10 cellular contexts compared by ENCODE assay signal in the genomic region with DNA sequence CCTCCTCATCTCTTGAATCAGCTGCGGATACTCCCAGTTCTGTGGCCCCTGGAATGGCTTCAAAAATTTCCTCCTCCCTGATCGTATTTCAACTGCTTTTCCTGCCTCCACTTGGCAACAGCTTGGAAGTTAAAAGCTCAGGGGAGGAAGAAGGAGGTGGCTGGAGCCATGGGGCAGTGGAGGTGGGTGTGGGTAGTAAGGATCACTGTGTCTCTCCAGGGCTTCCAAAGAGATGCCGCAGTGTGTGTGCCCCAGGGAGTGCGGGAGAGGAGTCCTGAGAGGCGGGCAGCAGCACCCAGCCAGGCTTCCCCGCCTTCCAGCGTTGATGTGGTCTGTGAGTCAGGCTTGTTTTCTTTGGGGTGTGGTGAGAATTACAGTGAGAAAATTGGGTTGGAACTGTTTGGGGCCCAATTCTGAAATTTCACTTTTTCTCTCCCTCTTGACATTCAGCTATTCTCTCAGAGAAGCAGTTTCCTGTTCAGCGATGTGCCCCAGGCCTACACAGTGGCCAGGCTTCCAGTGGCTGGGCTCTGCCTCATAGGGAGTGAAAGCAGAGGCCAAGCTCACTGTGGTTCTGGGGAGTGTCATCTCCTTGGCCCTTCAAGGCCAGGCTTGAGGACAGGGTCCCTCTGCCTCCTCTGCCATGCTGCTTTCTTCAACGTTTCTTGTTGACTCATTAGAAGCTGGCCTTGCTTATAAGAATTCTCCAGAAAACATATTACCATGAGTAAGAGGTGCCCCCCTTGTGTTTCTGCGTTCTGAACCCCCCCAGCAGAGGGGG.
DNase-seq lines count a peak whose midpoint lies in the region; ATAC-seq and TF ChIP-seq lines count a peak whose summit lies in the region.
"Had no signal": no experiment of that assay in that cellular context is flagged by ENCODE, and none has a peak within 500 bp of the region (broad histone marks: within the 10 kb centered on the region; RNA-seq: fewer than 3 reads in every experiment).

No MANE protein-coding gene starts in this region.

- peak; percentile 48 for DNase-seq in ELF-1 (ENCODE audit: low read depth, low spot score)
- peak; percentile 98 for DNase-seq in RPMI7951 (ENCODE audit: low read depth)
- DNase-seq in fibroblast of pulmonary artery (ENCODE audit: low read depth), result peak; percentile 76
- peak in 3 of 5 donors; percentile 39 to 59 (median 40) for DNase-seq in ovary
- no peak for DNase-seq in NOMO-1 (lab: John Stamatoyannopoulos, UW; ENCODE audit: unreplicated experiment in 2 of 2)
- no peak for DNase-seq in NCI-H187 treated with DMSO at 0.1 percent for 48 hours (lab: John Stamatoyannopoulos, UW)
- DNase-seq: activated naive CD8-positive, alpha-beta T cell treated with anti-CD3 and anti-CD28 coated beads, Interleukin-2, amount 10 ng/mL, durations not matched to agents 7 days and 5 days; GDM1 had no signal

- TF ChIP-seq CTCF in fibroblast of pulmonary artery (IDR thresholded peaks at IDR 0.05; ENCODE audit: low read length, missing control alignments) (no peak), ovary (IDR thresholded peaks at IDR 0.05) (no peak)

- no peaks in the 10 kb centered on the region for H3K27me3 ChIP-seq in ovary

- no peaks in the 10 kb centered on the region for H3K9me3 ChIP-seq in ovary

- H3K36me3 ChIP-seq in ovary, result no peaks in the 10 kb centered on the region

- intact Hi-C loops in ovary (cut with DNase I), result no loop called here

- no peaks in the 10 kb centered on the region for H3K4me1 ChIP-seq in ovary (ENCODE audit: insufficient read depth)

- no peak for TF ChIP-seq EP300 in ovary (IDR thresholded peaks at IDR 0.05)

- no peak for TF ChIP-seq POLR2A in ovary (IDR thresholded peaks at IDR 0.05)

- WGBS in ovary, 3 donors, result 26 to 52% (median 32%) methylated on average over 10 of the region's 10 CpGs

- H3K4me3 ChIP-seq in fibroblast of pulmonary artery (replicated peaks; ENCODE audit: low read depth, low read length), result no peak overlapping the region
- H3K4me3 ChIP-seq in ovary, result no peak overlapping the region

- no peak for ATAC-seq in GM18867 (IDR thresholded peaks at IDR 0.05; ENCODE audit: unreplicated experiment)
- ATAC-seq in HG03571 (IDR thresholded peaks at IDR 0.05; ENCODE audit: unreplicated experiment), result no peak

- no peak overlapping the region for H3K27ac ChIP-seq in ovary

Comparison
In these comparisons a context has a peak if more than half of its experiments do, and no peak if none do; other contexts are left out.
1. DNase-seq: peak in ELF-1 (single experiment), RPMI7951 (single experiment), fibroblast of pulmonary artery (single experiment) and ovary (3 of 5); none in NOMO-1 (0 of 2) and NCI-H187 treated with DMSO at 0.1 percent for 48 hours (single experiment).